Comparison of ENCODE assay signal across 2 cellular contexts in genomic region chr6:25050356-25050755, GRCh38.
A peak's percentile ranks its signal among the peaks of the same experiment; 100 is the strongest.
TF ChIP-seq lines count a peak whose summit lies in the region.

No MANE protein-coding gene starts in this region.

TF ChIP-seq in SK-N-SH treated with all-trans-retinoic acid at 6 μM for 48 hours, 23 proteins besides CTCF, POLR2A, EP300 and RAD21 (continued from another document):
- TF ChIP-seq TSHZ2 (CRISPR knock-in tag; IDR thresholded peaks at IDR 0.05), result no peak
- no peak for TF ChIP-seq PPARA (CRISPR knock-in tag; IDR thresholded peaks at IDR 0.05; ENCODE audit: borderline replicate concordance)
- no peak for TF ChIP-seq ZFP3 (CRISPR knock-in tag; IDR thresholded peaks at IDR 0.05)
- TF ChIP-seq ARNTL (CRISPR knock-in tag; IDR thresholded peaks at IDR 0.05; ENCODE audit: borderline replicate concordance, low read depth), result no peak
- no peak for TF ChIP-seq SNAI2 (CRISPR knock-in tag; IDR thresholded peaks at IDR 0.05)
- no peak for TF ChIP-seq OSR1 (CRISPR knock-in tag; IDR thresholded peaks at IDR 0.05)
- TF ChIP-seq CSRNP3 (CRISPR knock-in tag; IDR thresholded peaks at IDR 0.05), result no peak
- no peak for TF ChIP-seq ZNF565 (CRISPR knock-in tag; conservative IDR thresholded peaks at IDR 0.05; ENCODE audit: low read depth)
- TF ChIP-seq ZC3H10 (CRISPR knock-in tag; IDR thresholded peaks at IDR 0.05), result no peak
- no peak for TF ChIP-seq ZNF70 (CRISPR knock-in tag; IDR thresholded peaks at IDR 0.05)
- TF ChIP-seq CREB5 (CRISPR knock-in tag; IDR thresholded peaks at IDR 0.05; ENCODE audit: low read depth), result no peak
- no peak for TF ChIP-seq ZFP30 (CRISPR knock-in tag; IDR thresholded peaks at IDR 0.05)
- TF ChIP-seq CSDC2 (CRISPR knock-in tag; IDR thresholded peaks at IDR 0.05), result no peak

TF ChIP-seq in GM12878, 131 proteins besides CTCF, POLR2A, EP300 and RAD21 (continued from another document):
- 0 out of 2 replicates have a peak, but pooled peaks have one; percentile 13 for TF ChIP-seq RELB (IDR thresholded peaks at IDR 0.05; ENCODE audit: low read depth)
